Comparison of ENCODE assay signal across 8 cellular contexts in genomic region chr3:151085889-151086483, GRCh38. TPM values are rescaled to one million over a fixed set of nuclear protein-coding genes. Genes with fewer than 3 reads are reported as not detected.
DNase-seq lines count a peak whose midpoint lies in the region; ATAC-seq and TF ChIP-seq lines count a peak whose summit lies in the region.

No MANE protein-coding gene starts in this region.

- no peaks in the 10 kb centered on the region for H3K36me3 ChIP-seq in osteoblast (ENCODE audit: insufficient read depth, low read length)

- peak overlapping the region; percentile 94 for H3K4me3 Mint-ChIP-seq in CD4-positive, alpha-beta T cell

- intact Hi-C loops in CD4-positive, alpha-beta T cell (cut with DNase I, micrococcal nuclease) = loop anchor here in 1 of 2 experiments (5.0 kb wide), 1 partner anchor 364 kb away; no protein-coding TSS in a partner anchor

- no peak overlapping the region for H3K27ac Mint-ChIP-seq in CD4-positive, alpha-beta T cell

- no peaks in the 10 kb centered on the region for H3K9me3 ChIP-seq in CD4-positive, alpha-beta T cell (ENCODE audit: control insufficient read depth, low read length)
- no peaks in the 10 kb centered on the region for H3K9me3 ChIP-seq in osteoblast (ENCODE audit: low read depth, low read length)

- no peaks in the 10 kb centered on the region for H3K9me3 Mint-ChIP-seq in CD4-positive, alpha-beta T cell

- CTCF ChIA-PET in CD4-positive, alpha-beta T cell (lab: Charles Lee) = no interaction called here

- H3K4me3 ChIP-seq in osteoblast (ENCODE audit: insufficient read depth, low read length) = peak overlapping the region; percentile 68

- peaks cover 52% of the 10 kb centered on the region for H3K27me3 Mint-ChIP-seq in CD4-positive, alpha-beta T cell

- no peak overlapping the region for H2AFZ ChIP-seq in osteoblast (ENCODE audit: low read length)

- POLR2A ChIA-PET in CD4-positive, alpha-beta T cell (lab: Charles Lee) = interaction anchor here (0.6 to 1.9 kb wide), 5 partner anchors 10 to 565 kb away, joined by 3 to 6 read pairs (median 3); partner anchors contain the start of genes EIF2A, SERP1 and SIAH2

- no peak for TF ChIP-seq CTCF in CD4-positive, alpha-beta T cell (IDR thresholded peaks at IDR 0.05)
- no peak for TF ChIP-seq CTCF in foreskin keratinocyte (conservative IDR thresholded peaks at IDR 0.05)
- no peak for TF ChIP-seq CTCF in osteoblast (IDR thresholded peaks at IDR 0.05; ENCODE audit: extremely low read depth, low read depth, low read length)

- H3K4me1 Mint-ChIP-seq in CD4-positive, alpha-beta T cell (ENCODE audit: low read depth) = peaks cover 11% of the 10 kb centered on the region

- peak in 3 of 10 experiments; percentile 1 to 3 (median 1) for DNase-seq in CD4-positive, alpha-beta T cell
- DNase-seq in HuH-7.5 (ENCODE audit: low spot score) (peak; percentile 52), foreskin keratinocyte (no peak), osteoblast (ENCODE audit: insufficient read length, low spot score, missing footprints) (peak; percentile 83), RKO (ENCODE audit: low spot score) (no peak), NOMO-1 treated with DMSO at 0.1 percent for 48 hours (lab: John Stamatoyannopoulos, UW; ENCODE audit: unreplicated experiment) (no peak)
- DNase-seq in activated CD8-positive, alpha-beta memory T cell treated with anti-CD3 and anti-CD28 coated beads, Interleukin-2, amount 50 U/mL, for 48 hours = peak; percentile 60

- peaks cover 40% of the 10 kb centered on the region for H3K27me3 ChIP-seq in CD4-positive, alpha-beta T cell (ENCODE audit: control insufficient read depth, insufficient read depth, low read length)
- H3K27me3 ChIP-seq in foreskin keratinocyte = peaks cover 90% of the 10 kb centered on the region
- peaks cover 49% of the 10 kb centered on the region for H3K27me3 ChIP-seq in osteoblast (ENCODE audit: insufficient read depth, low read length)

- ATAC-seq in CD4-positive, alpha-beta T cell (ENCODE audit: poor library complexity) = no peak
- peak; percentile 42 for ATAC-seq in GM19455 (IDR thresholded peaks at IDR 0.05; ENCODE audit: unreplicated experiment)
- peak; percentile 5 for ATAC-seq in foreskin keratinocyte

- H3K79me2 ChIP-seq in osteoblast (ENCODE audit: insufficient read depth, low read length) = no peaks in the 10 kb centered on the region

- H3K27ac ChIP-seq in CD4-positive, alpha-beta T cell (ENCODE audit: low read depth, low read length) = no peak overlapping the region
- H3K27ac ChIP-seq in foreskin keratinocyte = no peak overlapping the region
- no peak overlapping the region for H3K27ac ChIP-seq in osteoblast (ENCODE audit: low read depth, low read length)

- H4K20me1 ChIP-seq in osteoblast (ENCODE audit: insufficient read depth, low read length) = no peaks in the 10 kb centered on the region

- H3K4me1 ChIP-seq in foreskin keratinocyte (no peaks in the 10 kb centered on the region), osteoblast (ENCODE audit: insufficient read depth, low read length) (no peaks in the 10 kb centered on the region)

- no peaks in the 10 kb centered on the region for H3K36me3 Mint-ChIP-seq in CD4-positive, alpha-beta T cell (ENCODE audit: low read depth)

- peak overlapping the region; percentile 70 for H3K4me2 ChIP-seq in osteoblast (ENCODE audit: insufficient read depth, low read length)

RNA-seq across cellular contexts. Expression of gene MED12L, which starts 0.5 kb away (rescaled TPM):
- under 1 TPM; 0.39 to 0.49 TPM for total RNA-seq in CD4-positive, alpha-beta T cell
- total RNA-seq in foreskin keratinocyte = 0.34 and 0.35 TPM in 2 replicates
- polyA plus RNA-seq in foreskin keratinocyte = 0.02 and 0.08 TPM in 2 replicates
- 0.59 and 2.2 TPM in 2 replicates for total RNA-seq in osteoblast

Comparison
In these comparisons a context has a peak if more than half of its experiments do, and no peak if none do; other contexts are left out.
1. DNase-seq: peak in HuH-7.5 (single experiment), activated CD8-positive, alpha-beta memory T cell treated with anti-CD3 and anti-CD28 coated beads, Interleukin-2, amount 50 U/mL, for 48 hours (single experiment) and osteoblast (single experiment); none in foreskin keratinocyte (0 of 2), RKO (single experiment) and NOMO-1 treated with DMSO at 0.1 percent for 48 hours (single experiment).